ENCODE assay signal across 1 cellular context in the genomic region with DNA sequence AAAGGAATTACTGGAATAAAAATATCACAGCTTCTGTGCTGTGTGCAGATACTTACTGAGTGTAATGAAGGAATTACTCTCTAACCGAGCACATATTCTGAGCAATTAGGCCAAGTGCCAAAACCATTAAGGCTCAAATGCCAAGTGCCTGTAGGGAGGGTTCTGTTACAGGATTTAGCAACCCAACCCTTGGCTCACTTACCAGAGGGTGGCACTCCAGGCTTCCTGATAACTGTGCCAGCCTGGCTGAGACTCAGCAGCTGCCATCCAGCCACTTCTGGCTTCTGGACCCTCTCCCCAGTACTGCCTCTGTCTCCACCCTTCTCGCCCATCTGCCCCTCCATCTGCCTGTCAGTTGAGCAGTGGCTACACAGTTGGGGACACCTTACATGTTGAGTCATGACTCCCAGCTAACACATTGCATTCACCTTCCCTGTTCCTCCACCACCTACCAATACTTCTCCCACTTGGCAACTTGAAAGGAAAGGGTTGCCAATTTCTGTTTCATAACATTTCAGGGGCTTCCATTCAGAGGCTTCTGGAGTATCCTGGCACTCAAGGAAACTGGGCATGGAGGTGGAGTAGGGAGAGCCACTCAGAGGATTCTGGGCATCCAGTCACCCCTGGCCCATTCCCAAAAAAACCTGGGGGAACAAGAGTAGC.
A peak's percentile ranks its signal among the peaks of the same experiment; 100 is the strongest.
TF ChIP-seq lines count a peak whose summit lies in the region.

No MANE protein-coding gene starts in this region.

TF ChIP-seq in GM12878, 131 proteins besides CTCF, POLR2A, EP300 and RAD21:
- TF ChIP-seq SMAD1 (IDR thresholded peaks at IDR 0.05; ENCODE audit: low read depth, partially characterized antibody) (no peak), TCF7 (IDR thresholded peaks at IDR 0.05; ENCODE audit: borderline replicate concordance) (no peak), PML (IDR thresholded peaks at IDR 0.05; ENCODE audit: low read length) (no peak), JUND (IDR thresholded peaks at IDR 0.05; ENCODE audit: low read depth, low read length) (no peak), ZBTB33 (IDR thresholded peaks at IDR 0.05) (no peak), SMC3 (IDR thresholded peaks at IDR 0.05; ENCODE audit: borderline replicate concordance, low read length) (peak; percentile 20; the same call in 1 of the 2 replicates)
